ENCODE assay signal across 29 cellular contexts in the genomic region with DNA sequence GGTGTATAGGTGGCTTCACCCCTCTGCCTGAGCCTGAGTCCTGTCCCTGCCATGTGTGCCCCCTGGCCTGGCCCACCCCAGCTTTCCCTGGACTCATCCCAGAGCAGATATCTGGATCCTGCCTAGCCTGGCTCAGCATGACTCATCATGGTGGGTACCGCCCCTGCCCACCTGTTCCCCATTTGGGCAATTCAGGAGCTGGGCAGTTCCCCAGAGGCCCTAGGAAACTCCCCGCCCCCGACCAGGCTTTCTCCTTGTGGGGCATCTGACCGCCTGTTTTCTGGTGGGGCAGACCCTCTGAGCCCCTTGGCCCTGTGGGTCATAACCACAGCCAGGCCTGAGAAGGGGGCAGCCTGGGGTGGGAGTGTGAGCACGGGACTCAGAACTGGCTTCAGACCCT. TPM values are rescaled to one million over a fixed set of nuclear protein-coding genes. Genes with fewer than 3 reads are reported as not detected.
A peak's percentile ranks its signal among the peaks of the same experiment; 100 is the strongest.
DNase-seq lines count a peak whose midpoint lies in the region; ATAC-seq, FAIRE-seq and TF ChIP-seq lines count a peak whose summit lies in the region.
"Had no signal": no experiment of that assay in that cellular context is flagged by ENCODE, and none has a peak within 500 bp of the region (broad histone marks: within the 10 kb centered on the region; RNA-seq: fewer than 3 reads in every experiment).

No MANE protein-coding gene starts in this region.

- intact Hi-C loops in kidney (cut with DNase I) (no loop called here), heart left ventricle (cut with DNase I) (no loop called here)

- no peaks in the 10 kb centered on the region for H4K20me1 ChIP-seq in Karpas-422 (ENCODE audit: insufficient read depth, low read depth, low read length)

- H3K4me2 ChIP-seq in Karpas-422 (ENCODE audit: low read depth, low read length, poor library complexity, severe bottlenecking) = no peak overlapping the region

- no peaks in the 10 kb centered on the region for H3K36me3 ChIP-seq in kidney (ENCODE audit: control insufficient read depth in 1 of 2, insufficient read depth in 2 of 2, low read length in 2 of 2)
- no peaks in the 10 kb centered on the region for H3K36me3 ChIP-seq in Karpas-422 (ENCODE audit: insufficient read depth, low read length)
- peaks cover 0 to 25% (median 0%) of the 10 kb centered on the region in 9 donors for H3K36me3 ChIP-seq in heart left ventricle
- H3K36me3 ChIP-seq: adrenal gland, uterus, WERI-Rb-1 had no signal

- H3K9ac ChIP-seq in kidney (ENCODE audit: low read length in 2 of 2) = no peak overlapping the region
- no peak overlapping the region for H3K9ac ChIP-seq in Karpas-422 (ENCODE audit: low read length)

- 88 to 90% (median 89%) methylated on average over 5 of the region's 5 CpGs for WGBS in heart left ventricle, 4 donors

- H3K4me1 ChIP-seq in kidney (ENCODE audit: control insufficient read depth in 1 of 2, insufficient read depth in 1 of 2, low read depth in 1 of 2, low read length in 2 of 2) (peaks cover 5 to 16% of the 10 kb centered on the region in 2 donors), Karpas-422 (ENCODE audit: low read length) (no peaks in the 10 kb centered on the region), heart left ventricle (peaks cover 0 to 57% (median 27%) of the 10 kb centered on the region in 12 donors)

- H2AFZ ChIP-seq in Karpas-422 (ENCODE audit: low read length) = no peak overlapping the region

- no peaks in the 10 kb centered on the region for H3K9me3 ChIP-seq in kidney (ENCODE audit: control insufficient read depth in 1 of 2, low read length in 2 of 2)
- no peaks in the 10 kb centered on the region for H3K9me3 ChIP-seq in Karpas-422 (ENCODE audit: low read length)
- no peaks in the 10 kb centered on the region for H3K9me3 ChIP-seq in heart left ventricle
- H3K9me3 ChIP-seq: adrenal gland, esophagus muscularis mucosa, suprapubic skin, uterus had no signal

- no peak for TF ChIP-seq POLR2A in heart left ventricle (IDR thresholded peaks at IDR 0.05)

- DNase-seq in AG10803 (ENCODE audit: low read depth) = peak; percentile 20
- DNase-seq in Daoy (ENCODE audit: low read depth) = peak; percentile 48
- peak; percentile 69 for DNase-seq in NCI-H69 (lab: John Stamatoyannopoulos, UW)
- DNase-seq in kidney = peak; percentile 72
- DNase-seq in activated CD4-positive, alpha-beta T cell treated with anti-CD3 and anti-CD28 coated beads, Interleukin-2, amount 50 U/mL, for 1 hour = no peak
- DNase-seq in HCEC 1CT = no peak
- DNase-seq in Karpas-422 = no peak
- no peak for DNase-seq in heart left ventricle
- DNase-seq: ACHN; activated CD4-positive, alpha-beta T cell treated with anti-CD3 and anti-CD28 coated beads, Interleukin-2, amount 50 U/mL, for 4 hours; activated CD8-positive, alpha-beta memory T cell treated with anti-CD3 and anti-CD28 coated beads, Interleukin-2, amount 50 U/mL, for 4 hours; activated effector memory CD4-positive, alpha-beta T cell treated with Interleukin-2 at 50 U/mL for 16 hours; adrenal gland; brain microvascular endothelial cell; CD4-positive, CD25-positive, alpha-beta regulatory T cell; DMS153; effector memory CD8-positive, alpha-beta T cell; KG1; kidney glomerular epithelial cell; NCI-H187 treated with DMSO at 0.1 percent for 48 hours; NCI-H2227 treated with DMSO at 0.1 percent for 48 hours; occipital lobe; uterus; WERI-Rb-1 had no signal

- H3K27me3 ChIP-seq in Karpas-422 (ENCODE audit: low read length) = no peaks in the 10 kb centered on the region
- no peaks in the 10 kb centered on the region for H3K27me3 ChIP-seq in heart left ventricle
- H3K27me3 ChIP-seq: adrenal gland, brain microvascular endothelial cell, esophagus muscularis mucosa, suprapubic skin, uterus had no signal

- H3K4me3 ChIP-seq in AG10803 (ENCODE audit: low read length) = no peak overlapping the region
- no peak overlapping the region for H3K4me3 ChIP-seq in kidney (ENCODE audit: low read length in 2 of 2)
- no peak overlapping the region for H3K4me3 ChIP-seq in Karpas-422 (ENCODE audit: low read length)
- H3K4me3 ChIP-seq in heart left ventricle = no peak overlapping the region
- H3K4me3 ChIP-seq: adrenal gland, esophagus muscularis mucosa, suprapubic skin, uterus had no signal

- TF ChIP-seq CTCF in AG10803 (conservative IDR thresholded peaks at IDR 0.05; ENCODE audit: low read length) (no peak), kidney (IDR thresholded peaks at IDR 0.05; ENCODE audit: borderline replicate concordance, extremely low read depth, insufficient read depth) (no peak), heart left ventricle (IDR thresholded peaks at IDR 0.05) (no peak)

- H3K9me2 ChIP-seq in Karpas-422 (replicated peaks; ENCODE audit: insufficient read depth, low read length) = no peaks in the 10 kb centered on the region

- H3K27ac ChIP-seq in kidney (ENCODE audit: low read depth in 2 of 2, low read length in 2 of 2) = no peak overlapping the region
- H3K27ac ChIP-seq in Karpas-422 (ENCODE audit: low read length) = no peak overlapping the region
- H3K27ac ChIP-seq in heart left ventricle = no peak overlapping the region
- H3K27ac ChIP-seq: adrenal gland, brain microvascular endothelial cell, esophagus muscularis mucosa, suprapubic skin, uterus, WERI-Rb-1 had no signal

- ATAC-seq in heart left ventricle = no peak
- ATAC-seq: effector memory CD8-positive, alpha-beta T cell; SK-N-SH treated with all-trans-retinoic acid at 6 μM for 48 hours had no signal

- no peak for FAIRE-seq in kidney (lab: Jason Lieb, UNC)
- FAIRE-seq: G401.6 had no signal

- no peaks in the 10 kb centered on the region for H3K79me2 ChIP-seq in Karpas-422 (ENCODE audit: low read length)

RNA-seq across cellular contexts. Expression of gene TSPO, which starts 4.4 kb away (rescaled TPM):
- total RNA-seq in Daoy (2014; rRNA removed; shearing (Covaris generic)) = 178 and 230 TPM in 2 replicates
- total RNA-seq in kidney (134 TPM), heart left ventricle (100 to 1,000 TPM in 7 of 9 donors, 10 to 100 TPM in 2; 69.0 to 335 (median 112) TPM)
- polyA plus RNA-seq in kidney (ENCODE audit: insufficient read depth, low read depth, low replicate concordance) (173 TPM), heart left ventricle (100 to 1,000 TPM; 218 TPM)
- total RNA-seq in Karpas-422 (2014; rRNA removed; shearing (Covaris generic); ENCODE audit: low replicate concordance) = 0.54 and 3.8 TPM in 2 replicates

RNA-seq across cellular contexts. Expression of gene MCAT, which starts 12.6 kb away (rescaled TPM):
- 20.2 and 30.6 TPM in 2 replicates for total RNA-seq in Daoy (2014; rRNA removed; shearing (Covaris generic))
- 24.8 TPM for total RNA-seq in kidney
- polyA plus RNA-seq in kidney (ENCODE audit: insufficient read depth, low read depth, low replicate concordance) = 74.7 TPM
- total RNA-seq in Karpas-422 (2014; rRNA removed; shearing (Covaris generic); ENCODE audit: low replicate concordance) = 15.0 and 29.5 TPM in 2 replicates
- total RNA-seq in heart left ventricle = 10 to 100 TPM; 13.4 to 31.1 (median 15.7) TPM
- polyA plus RNA-seq in heart left ventricle = 10 to 100 TPM; 13.4 to 32.6 TPM

RNA-seq across cellular contexts. Expression of gene TTLL12, which starts 31.1 kb away (rescaled TPM):
- 49.1 and 61.1 TPM in 2 replicates for total RNA-seq in Daoy (2014; rRNA removed; shearing (Covaris generic))
- total RNA-seq in kidney (26.3 TPM), heart left ventricle (10 to 100 TPM in 7 of 9 donors, 1 to 10 TPM in 2; 8.6 to 21.5 (median 11.9) TPM)
- polyA plus RNA-seq in kidney (ENCODE audit: insufficient read depth, low read depth, low replicate concordance) (11.5 TPM), heart left ventricle (10 to 100 TPM in 1 of 2 donors, 1 to 10 TPM in 1; 8.0 to 29.0 TPM)
- total RNA-seq in Karpas-422 (2014; rRNA removed; shearing (Covaris generic); ENCODE audit: low replicate concordance) = 31.2 and 53.0 TPM in 2 replicates

RNA-seq across cellular contexts. Expression of gene BIK, which starts 45.2 kb away (rescaled TPM):
- 11.5 and 14.4 TPM in 2 replicates for total RNA-seq in Daoy (2014; rRNA removed; shearing (Covaris generic))
- 4.7 TPM for total RNA-seq in kidney
- polyA plus RNA-seq in kidney (ENCODE audit: insufficient read depth, low read depth, low replicate concordance) = 4.8 TPM
- 0.71 TPM in 1 of 2 replicates, not detected in the other for total RNA-seq in Karpas-422 (2014; rRNA removed; shearing (Covaris generic); ENCODE audit: low replicate concordance)
- total RNA-seq in heart left ventricle = under 1 TPM in 2 of 9 donors, not detected in 7; 0.23 to 0.88 TPM
- under 1 TPM; 0.28 to 0.65 TPM for polyA plus RNA-seq in heart left ventricle
- total RNA-seq: occipital lobe, RPMI7951 had no signal

Comparison
In these comparisons a context has a peak if more than half of its experiments do, and no peak if none do; other contexts are left out.
1. DNase-seq: peak in AG10803 (single experiment), Daoy (single experiment), NCI-H69 (single experiment) and kidney (single experiment); none in activated CD4-positive, alpha-beta T cell treated with anti-CD3 and anti-CD28 coated beads, Interleukin-2, amount 50 U/mL, for 1 hour (single experiment), HCEC 1CT (single experiment), Karpas-422 (single experiment) and heart left ventricle (0 of 5).
2. RNA of gene TSPO, which starts 4.4 kb away (total RNA-seq): 178 to 230 TPM in Daoy, 134 TPM in kidney (single experiment) and 69.0 to 335 TPM in heart left ventricle; 0.54 to 3.8 TPM in Karpas-422; every median in the first group is over 10 times any median in the second.